ENCODE assay signal across 8 cellular contexts in genomic region chr21:36385909-36386642, GRCh38. TPM values are rescaled to one million over a fixed set of nuclear protein-coding genes. Genes with fewer than 3 reads are reported as not detected.
DNase-seq lines count a peak whose midpoint lies in the region; ATAC-seq and TF ChIP-seq lines count a peak whose summit lies in the region.

No MANE protein-coding gene starts in this region.

- H3K9me3 ChIP-seq in SJCRH30 (replicated peaks): no peaks in the 10 kb centered on the region
- no peaks in the 10 kb centered on the region for H3K9me3 ChIP-seq in gastrocnemius medialis

- H3K27ac Mint-ChIP-seq in T-helper 1 cell treated with Interleukin-12 subunit alpha and Interleukin-12 subunit beta and Interleukin-4 antibody, amounts not matched to agents 30 μg/mL and 1 μg/mL, for 36 hours: peak overlapping the region; percentile 75

- H3K4me1 Mint-ChIP-seq in T-helper 1 cell treated with Interleukin-12 subunit alpha and Interleukin-12 subunit beta and Interleukin-4 antibody, amounts not matched to agents 30 μg/mL and 1 μg/mL, for 36 hours (ENCODE audit: low read depth): peaks cover 23% of the 10 kb centered on the region

- peaks cover 8% of the 10 kb centered on the region for H3K4me1 ChIP-seq in SJCRH30
- H3K4me1 ChIP-seq in gastrocnemius medialis: peaks cover 36 to 41% of the 10 kb centered on the region in 2 donors

- H3K27me3 Mint-ChIP-seq in T-helper 1 cell treated with Interleukin-12 subunit alpha and Interleukin-12 subunit beta and Interleukin-4 antibody, amounts not matched to agents 30 μg/mL and 1 μg/mL, for 36 hours (ENCODE audit: low read depth): no peaks in the 10 kb centered on the region

- H3K36me3 Mint-ChIP-seq in T-helper 1 cell treated with Interleukin-12 subunit alpha and Interleukin-12 subunit beta and Interleukin-4 antibody, amounts not matched to agents 30 μg/mL and 1 μg/mL, for 36 hours (ENCODE audit: low read depth): peaks cover 12% of the 10 kb centered on the region

- TF ChIP-seq POLR2A in gastrocnemius medialis (IDR thresholded peaks at IDR 0.05): no peak

- H3K4me3 Mint-ChIP-seq in T-helper 1 cell treated with Interleukin-12 subunit alpha and Interleukin-12 subunit beta and Interleukin-4 antibody, amounts not matched to agents 30 μg/mL and 1 μg/mL, for 36 hours: peak overlapping the region; percentile 84

- H3K36me3 ChIP-seq in SJCRH30: peaks cover 2% of the 10 kb centered on the region; the same call in 1 of the 2 replicates
- no peaks in the 10 kb centered on the region for H3K36me3 ChIP-seq in gastrocnemius medialis

- no peaks in the 10 kb centered on the region for H3K9me3 Mint-ChIP-seq in T-helper 1 cell treated with Interleukin-12 subunit alpha and Interleukin-12 subunit beta and Interleukin-4 antibody, amounts not matched to agents 30 μg/mL and 1 μg/mL, for 36 hours

- DNase-seq in T-helper 1 cell (no peak), SJCRH30 (no peak), fibroblast of pulmonary artery (ENCODE audit: low read depth) (peak; percentile 14), gastrocnemius medialis (peak in 1 of 2 donors; percentile 63), NCI-H146 treated with DMSO at 0.1 percent for 48 hours (lab: John Stamatoyannopoulos, UW; ENCODE audit: unreplicated experiment) (no peak), HuH-7 (ENCODE audit: low spot score) (no peak)

- peak overlapping the region; percentile 36; the same call in 1 of the 2 replicates for H3K27ac ChIP-seq in SJCRH30
- H3K27ac ChIP-seq in gastrocnemius medialis: peak overlapping the region; percentile 84 to 94 (median 90)

- H3K27me3 ChIP-seq in SJCRH30 (no peaks in the 10 kb centered on the region), gastrocnemius medialis (no peaks in the 10 kb centered on the region)

- intact Hi-C loops in gastrocnemius medialis (cut with DNase I; ENCODE audit: low total_unique reads): loop anchor here (2.0 kb wide), 1 partner anchor 65 kb away; the partner anchor contains the start of gene MORC3

- in situ Hi-C loops in gastrocnemius medialis (cut with MboI; ENCODE audit: low sequenced_read_pairs in 4 of 4): no loop called here

- TF ChIP-seq CTCF in fibroblast of pulmonary artery (IDR thresholded peaks at IDR 0.05; ENCODE audit: low read length, missing control alignments) (no peak), gastrocnemius medialis (IDR thresholded peaks at IDR 0.05 in 4 of 5, conservative IDR thresholded peaks at IDR 0.05 in 1 of 5) (no peak)

- H3K4me3 ChIP-seq in SJCRH30: peak overlapping the region; percentile 76
- H3K4me3 ChIP-seq in fibroblast of pulmonary artery (replicated peaks; ENCODE audit: low read depth, low read length): peak overlapping the region; percentile 60
- H3K4me3 ChIP-seq in gastrocnemius medialis: peak overlapping the region; percentile 61 to 89 (median 70)

- ATAC-seq in gastrocnemius medialis (peak; percentile 16 to 30), HG03521 (IDR thresholded peaks at IDR 0.05; ENCODE audit: unreplicated experiment) (no peak)

RNA-seq across cellular contexts. Expression of gene CHAF1B, which starts 0.9 kb away (rescaled TPM):
- total RNA-seq in SJCRH30 (2014; rRNA removed; shearing (Covaris generic)): 18.7 and 19.5 TPM in 2 replicates
- total RNA-seq in gastrocnemius medialis: 10 to 100 TPM in 2 of 4 donors, 1 to 10 TPM in 2; 2.5 to 20.2 (median 7.4) TPM
